ENCODE assay signal across 6 cellular contexts in the genomic region with DNA sequence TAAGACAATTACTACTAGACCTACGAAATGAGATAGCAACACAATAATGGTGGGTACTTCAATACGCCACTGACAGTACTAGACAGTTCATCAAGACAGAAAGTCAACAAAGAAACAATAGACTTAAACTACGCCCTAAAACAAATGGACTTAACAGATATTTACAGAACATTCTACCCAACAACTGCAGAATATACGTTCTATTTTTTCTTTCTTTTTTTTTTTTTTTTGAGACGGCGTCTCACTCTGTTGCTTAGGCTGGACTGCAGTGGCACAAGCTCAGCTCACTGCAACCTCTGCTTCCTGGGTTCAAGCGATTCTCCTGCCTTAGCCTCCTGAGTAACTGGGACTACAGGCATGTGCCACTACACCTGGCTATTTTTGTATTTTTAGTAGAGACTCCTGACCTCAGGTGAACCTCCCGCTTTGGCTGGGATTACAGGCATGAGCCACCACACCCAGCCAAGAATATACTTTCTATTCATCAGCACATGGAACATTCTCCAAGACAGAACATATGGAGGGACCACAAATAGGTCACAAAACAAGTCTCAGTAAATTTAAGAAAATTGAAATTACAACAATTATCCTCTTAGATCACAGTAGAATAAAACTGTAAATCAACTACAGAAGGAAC.
DNase-seq lines count a peak whose midpoint lies in the region; TF ChIP-seq lines count a peak whose summit lies in the region.
"Not testable (repeated sequence)": the region's sequence is repeated elsewhere in the genome, so short reads cannot be mapped to it uniquely, and the experiment has no call there.

No MANE protein-coding gene starts in this region.

- not testable (repeated sequence) for H3K27ac ChIP-seq in KMS-11

- peak overlapping the region; percentile 27; the same call in 1 of the 2 replicates for H3K4me2 ChIP-seq in KMS-11

- peaks cover 57% of the 10 kb centered on the region for H3K4me1 ChIP-seq in KMS-11 (ENCODE audit: low read depth, poor library complexity, severe bottlenecking)

- peak; percentile 10 for DNase-seq in DMS53 treated with DMSO at 0.1 percent for 48 hours (lab: John Stamatoyannopoulos, UW; ENCODE audit: unreplicated experiment)
- DNase-seq in NCI-H2029 treated with DMSO at 0.1 percent for 48 hours (lab: John Stamatoyannopoulos, UW) = peak; percentile 12
- DNase-seq in NCI-H345 (lab: John Stamatoyannopoulos, UW) = peak; percentile 21
- peak; percentile 53 for DNase-seq in NCI-H748 treated with DMSO at 0.1 percent for 48 hours (lab: John Stamatoyannopoulos, UW)
- peak; percentile 86 for DNase-seq in cerebellar cortex (ENCODE audit: low spot score)

- not testable (repeated sequence) for H3K79me2 ChIP-seq in KMS-11 (ENCODE audit: insufficient read depth, low read depth)

- not testable (repeated sequence) for H3K4me3 ChIP-seq in KMS-11 (IDR thresholded peaks at IDR 0.05; ENCODE audit: insufficient read depth, low read depth, low read length)

- not testable (repeated sequence) for TF ChIP-seq CTCF in KMS-11 (conservative IDR thresholded peaks at IDR 0.05; ENCODE audit: low read depth, low read length)

- H3K36me3 ChIP-seq in KMS-11 (ENCODE audit: insufficient read depth) = not testable (repeated sequence)

- H4K20me1 ChIP-seq in KMS-11 (ENCODE audit: insufficient read depth) = not testable (repeated sequence)

- not testable (repeated sequence) for H2AFZ ChIP-seq in KMS-11 (ENCODE audit: low read depth)

- H3K9ac ChIP-seq in KMS-11 = not testable (repeated sequence)

- not testable (repeated sequence) for H3K27me3 ChIP-seq in KMS-11 (ENCODE audit: insufficient read depth, low read depth)

Comparison
In these comparisons a context has a peak if more than half of its experiments do, and no peak if none do; other contexts are left out.
1. DNase-seq: peak in every context shown above with its lines; median percentile 86 in cerebellar cortex; 53 in NCI-H748 treated with DMSO at 0.1 percent for 48 hours; 21 in NCI-H345; 12 in NCI-H2029 treated with DMSO at 0.1 percent for 48 hours; 10 in DMS53 treated with DMSO at 0.1 percent for 48 hours.